Comparison of ENCODE assay signal across 1 cellular context in genomic region chr1:214859647-214860046, GRCh38.
TF ChIP-seq lines count a peak whose summit lies in the region.

No MANE protein-coding gene starts in this region.

TF ChIP-seq in K562, 482 proteins besides CTCF, POLR2A, EP300 and RAD21 (continued from another document):
- no peak for TF ChIP-seq RBM39 (optimal IDR thresholded peaks at IDR 0.05; ENCODE audit: low read depth, low read length)
- no peak for TF ChIP-seq KDM4B (IDR thresholded peaks at IDR 0.05; ENCODE audit: borderline replicate concordance in 2 of 2, low read depth in 1 of 2)
- no peak for TF ChIP-seq PCBP2 (IDR thresholded peaks at IDR 0.05; ENCODE audit: low read depth, low read length, poor library complexity, severe bottlenecking)
- no peak for TF ChIP-seq SFPQ (IDR thresholded peaks at IDR 0.05; ENCODE audit: low read depth, low read length)
- TF ChIP-seq EHMT2 (IDR thresholded peaks at IDR 0.05), result no peak
- no peak for TF ChIP-seq TFAP4 (CRISPR knock-in tag; IDR thresholded peaks at IDR 0.05; ENCODE audit: borderline replicate concordance)
- TF ChIP-seq SAFB (IDR thresholded peaks at IDR 0.05; ENCODE audit: borderline replicate concordance, low read depth, low read length), result no peak
